Comparison of ENCODE assay signal across 19 cellular contexts in genomic region chr4:119271361-119272085, GRCh38. TPM values are rescaled to one million over a fixed set of nuclear protein-coding genes. Genes with fewer than 3 reads are reported as not detected.
A peak's percentile ranks its signal among the peaks of the same experiment; 100 is the strongest.
DNase-seq lines count a peak whose midpoint lies in the region; ATAC-seq, FAIRE-seq and TF ChIP-seq lines count a peak whose summit lies in the region.
"Had no signal": no experiment of that assay in that cellular context is flagged by ENCODE, and none has a peak within 500 bp of the region (broad histone marks: within the 10 kb centered on the region; RNA-seq: fewer than 3 reads in every experiment).

No MANE protein-coding gene starts in this region.

- no peak overlapping the region for H3K4me3 ChIP-seq in endothelial cell of umbilical vein (replicated peaks in 1 of 3; ENCODE audit: insufficient read depth in 1 of 3, low read depth in 1 of 3, low read length in 3 of 3)
- no peak overlapping the region for H3K4me3 ChIP-seq in SK-N-SH (ENCODE audit: low read depth in 2 of 2, low read length in 1 of 2)
- H3K4me3 ChIP-seq: GM23338 had no signal

- no peak overlapping the region for H3K4me3 Mint-ChIP-seq in activated naive CD4-positive, alpha-beta T cell treated with anti-CD3 and anti-CD28 coated beads, Interleukin-2, amount 50 U/mL, for 24 hours
- H3K4me3 Mint-ChIP-seq in T-helper 17 cell, result no peak overlapping the region
- no peak overlapping the region for H3K4me3 Mint-ChIP-seq in stimulated activated naive B cell treated with anti-CD40 and anti-IgM and Interleukin-4, amounts not matched to agents 10 μg/mL and 1 μg/mL and 100 μg/mL, for 72 hours
- H3K4me3 Mint-ChIP-seq: CD14-positive monocyte; CD8-positive, alpha-beta memory T cell; GM23338 had no signal

- H3K27me3 ChIP-seq in endothelial cell of umbilical vein (ENCODE audit: control insufficient read depth in 2 of 2, insufficient read depth in 2 of 2, low read length in 2 of 2) (no peaks in the 10 kb centered on the region), SK-N-SH (ENCODE audit: insufficient read depth) (no peaks in the 10 kb centered on the region)

- no peaks in the 10 kb centered on the region for H3K9me3 Mint-ChIP-seq in activated naive CD4-positive, alpha-beta T cell treated with anti-CD3 and anti-CD28 coated beads, Interleukin-2, amount 50 U/mL, for 24 hours
- no peaks in the 10 kb centered on the region for H3K9me3 Mint-ChIP-seq in stimulated activated naive B cell treated with anti-CD40 and anti-IgM and Interleukin-4, amounts not matched to agents 10 μg/mL and 1 μg/mL and 100 μg/mL, for 72 hours
- H3K9me3 Mint-ChIP-seq: CD8-positive, alpha-beta memory T cell had no signal

- no peak for TF ChIP-seq EP300 in SK-N-SH (IDR thresholded peaks at IDR 0.05; ENCODE audit: borderline replicate concordance in 1 of 2, low read depth in 1 of 2, low read length in 1 of 2)

- peaks cover under 1% of the 10 kb centered on the region for H3K4me1 Mint-ChIP-seq in activated naive CD4-positive, alpha-beta T cell treated with anti-CD3 and anti-CD28 coated beads, Interleukin-2, amount 50 U/mL, for 24 hours
- peaks cover 3% of the 10 kb centered on the region for H3K4me1 Mint-ChIP-seq in T-helper 17 cell
- peaks cover 0 to 1% of the 10 kb centered on the region in 2 donors for H3K4me1 Mint-ChIP-seq in stimulated activated naive B cell treated with anti-CD40 and anti-IgM and Interleukin-4, amounts not matched to agents 10 μg/mL and 1 μg/mL and 100 μg/mL, for 72 hours
- H3K4me1 Mint-ChIP-seq: CD14-positive monocyte; CD8-positive, alpha-beta memory T cell; GM23338 had no signal

- no TSS peak for BruUV-seq in endothelial cell of umbilical vein (replicated peaks; lab: Mats Ljungman, UMichigan)

- POLR2A ChIA-PET in endothelial cell of umbilical vein (lab: Charles Lee) (no interaction called here), SK-N-SH (lab: Yijun Ruan, JAX) (no interaction called here)

- H3K36me3 Mint-ChIP-seq in activated naive CD4-positive, alpha-beta T cell treated with anti-CD3 and anti-CD28 coated beads, Interleukin-2, amount 50 U/mL, for 24 hours, result peaks cover 16% of the 10 kb centered on the region
- peaks cover 6% of the 10 kb centered on the region for H3K36me3 Mint-ChIP-seq in T-helper 17 cell (ENCODE audit: low read depth)
- peaks cover 10 to 20% of the 10 kb centered on the region in 2 donors for H3K36me3 Mint-ChIP-seq in stimulated activated naive B cell treated with anti-CD40 and anti-IgM and Interleukin-4, amounts not matched to agents 10 μg/mL and 1 μg/mL and 100 μg/mL, for 72 hours
- H3K36me3 Mint-ChIP-seq: CD14-positive monocyte had no signal

- H3K9ac ChIP-seq in endothelial cell of umbilical vein (replicated peaks; ENCODE audit: extremely low read depth, insufficient read depth, low read length) (no peak overlapping the region), SK-N-SH (no peak overlapping the region)

- H3F3A ChIP-seq in SK-N-SH (replicated peaks; ENCODE audit: insufficient read depth), result peaks cover 10% of the 10 kb centered on the region

- intact Hi-C loops in endothelial cell of umbilical vein (cut with micrococcal nuclease), result loop anchor here (10.0 kb wide), 1 partner anchor 1243 kb away; no protein-coding TSS in a partner anchor

- H2AFZ ChIP-seq in endothelial cell of umbilical vein (ENCODE audit: low read depth, low read length), result no peak overlapping the region
- no peak overlapping the region for H2AFZ ChIP-seq in SK-N-SH (ENCODE audit: low read depth)
- H2AFZ ChIP-seq: GM23338 had no signal

- H3K9me2 ChIP-seq in SK-N-SH, result no peaks in the 10 kb centered on the region

- H3K36me3 ChIP-seq in endothelial cell of umbilical vein (ENCODE audit: control insufficient read depth in 2 of 2, extremely low read depth in 1 of 2, insufficient read depth in 2 of 2, low read length in 2 of 2) (peaks cover 3 to 16% of the 10 kb centered on the region in 2 experiments), SK-N-SH (replicated peaks in 1 of 2; ENCODE audit: control insufficient read depth in 1 of 2, insufficient read depth in 2 of 2, low read length in 1 of 2) (peaks cover 41 to 45% of the 10 kb centered on the region in 2 experiments)

- CTCF ChIA-PET in endothelial cell of umbilical vein (lab: Charles Lee), result no interaction called here
- CTCF ChIA-PET in SK-N-SH (lab: Yijun Ruan, JAX), result interaction anchor here (1.3 kb wide), 1 partner anchor 229 kb away, joined by 3 read pairs; no protein-coding TSS in a partner anchor

- no peaks in the 10 kb centered on the region for H3K79me2 ChIP-seq in endothelial cell of umbilical vein (ENCODE audit: control insufficient read depth, insufficient read depth, low read length)
- no peaks in the 10 kb centered on the region for H3K79me2 ChIP-seq in SK-N-SH (ENCODE audit: insufficient read depth)

- TF ChIP-seq POLR2A in endothelial cell of umbilical vein (IDR thresholded peaks at IDR 0.05; ENCODE audit: low read depth, low read length), result no peak

- 87% methylated on average over 6 of the region's 6 CpGs for WGBS in SK-N-SH (ENCODE audit: low lambda C conversion rate)

- ATAC-seq in T-helper 17 cell, result no peak
- ATAC-seq in stimulated activated naive B cell treated with anti-CD40 and anti-IgM and Interleukin-4, amounts not matched to agents 10 μg/mL and 1 μg/mL and 100 μg/mL, for 72 hours (replicated peaks), result no peak
- no peak for ATAC-seq in GM18517 (IDR thresholded peaks at IDR 0.05; ENCODE audit: unreplicated experiment)
- ATAC-seq: GM23338 had no signal

- H3K9me3 ChIP-seq in T-helper 17 cell (ENCODE audit: control insufficient read depth, low read length, poor library complexity, severe bottlenecking) (no peaks in the 10 kb centered on the region), endothelial cell of umbilical vein (replicated peaks; ENCODE audit: control insufficient read depth, insufficient read depth, low read length) (no peaks in the 10 kb centered on the region), SK-N-SH (no peaks in the 10 kb centered on the region)

- FAIRE-seq in endothelial cell of umbilical vein (lab: Jason Lieb, UNC), result peak; percentile 26
- FAIRE-seq: G401.6, GM12891 had no signal

- dilution Hi-C loops in endothelial cell of umbilical vein (cut with MboI; ENCODE audit: extremely low pct_ligation_motif_present, low sequenced_read_pairs), result no loop called here

- TF ChIP-seq RAD21 in SK-N-SH (IDR thresholded peaks at IDR 0.05; ENCODE audit: low read length), result no peak

- H3K27ac Mint-ChIP-seq in activated naive CD4-positive, alpha-beta T cell treated with anti-CD3 and anti-CD28 coated beads, Interleukin-2, amount 50 U/mL, for 24 hours, result peak overlapping the region; percentile 52
- peak overlapping the region; percentile 8 for H3K27ac Mint-ChIP-seq in T-helper 17 cell
- H3K27ac Mint-ChIP-seq in stimulated activated naive B cell treated with anti-CD40 and anti-IgM and Interleukin-4, amounts not matched to agents 10 μg/mL and 1 μg/mL and 100 μg/mL, for 72 hours, result peak overlapping the region; percentile 6
- H3K27ac Mint-ChIP-seq: CD14-positive monocyte, GM23338 had no signal

- no peak for DNase-seq in activated naive CD4-positive, alpha-beta T cell (lab: John Stamatoyannopoulos, UW)
- no peak for DNase-seq in T-helper 17 cell
- DNase-seq in endothelial cell of umbilical vein (ENCODE audit: low read depth, low spot score), result peak; percentile 82
- no peak for DNase-seq in stimulated activated naive B cell treated with anti-CD40 and anti-IgM and Interleukin-4, amounts not matched to agents 10 μg/mL and 1 μg/mL and 100 μg/mL, for 72 hours
- no peak for DNase-seq in SK-N-SH
- DNase-seq in amygdala (lab: John Stamatoyannopoulos, UW), result no peak
- DNase-seq: CD8-positive, alpha-beta memory T cell; DMS 273 treated with DMSO at 0.1 percent for 48 hours; DMS79; H7 had no signal

- H4K20me1 ChIP-seq in endothelial cell of umbilical vein (replicated peaks; ENCODE audit: control insufficient read depth, extremely low read depth, insufficient read depth, low read length), result no peaks in the 10 kb centered on the region
- H4K20me1 ChIP-seq in SK-N-SH (ENCODE audit: insufficient read depth), result no peaks in the 10 kb centered on the region

- no peaks in the 10 kb centered on the region for H3K9me1 ChIP-seq in endothelial cell of umbilical vein (replicated peaks; ENCODE audit: control insufficient read depth, extremely low read depth, insufficient read depth, low read length)

- peak overlapping the region; percentile 38 for H3K27ac ChIP-seq in endothelial cell of umbilical vein (ENCODE audit: insufficient read depth, low read depth, low read length)
- H3K27ac ChIP-seq in SK-N-SH (ENCODE audit: low read depth in 2 of 2, low read length in 1 of 2), result no peak overlapping the region
- H3K27ac ChIP-seq: 22Rv1 had no signal

- H3K4me2 ChIP-seq in endothelial cell of umbilical vein (ENCODE audit: insufficient read depth, low read length), result peak overlapping the region; percentile 42
- H3K4me2 ChIP-seq in SK-N-SH, result no peak overlapping the region
- H3K4me2 ChIP-seq: GM23338 had no signal

- no peak for TF ChIP-seq CTCF in endothelial cell of umbilical vein (IDR thresholded peaks at IDR 0.05; ENCODE audit: extremely low read depth in 1 of 2, insufficient read depth in 1 of 2, low read depth in 1 of 2, low read length in 2 of 2)
- TF ChIP-seq CTCF in SK-N-SH (IDR thresholded peaks at IDR 0.05), result no peak

- H3K27me3 Mint-ChIP-seq in activated naive CD4-positive, alpha-beta T cell treated with anti-CD3 and anti-CD28 coated beads, Interleukin-2, amount 50 U/mL, for 24 hours, result no peaks in the 10 kb centered on the region
- no peaks in the 10 kb centered on the region for H3K27me3 Mint-ChIP-seq in T-helper 17 cell
- H3K27me3 Mint-ChIP-seq in stimulated activated naive B cell treated with anti-CD40 and anti-IgM and Interleukin-4, amounts not matched to agents 10 μg/mL and 1 μg/mL and 100 μg/mL, for 72 hours, result no peaks in the 10 kb centered on the region
- H3K27me3 Mint-ChIP-seq: CD8-positive, alpha-beta memory T cell had no signal

- H3K4me1 ChIP-seq in endothelial cell of umbilical vein (ENCODE audit: control insufficient read depth, extremely low read depth, insufficient read depth, low read length) (peaks cover 13% of the 10 kb centered on the region), SK-N-SH (ENCODE audit: control insufficient read depth in 1 of 2, insufficient read depth in 2 of 2, low read depth in 1 of 2, low read length in 1 of 2) (peaks cover 0 to 2% of the 10 kb centered on the region in 2 experiments; a peak in 1 of 4 replicates)

RNA-seq across cellular contexts. Expression of gene FABP2, which starts 50.4 kb away (rescaled TPM):
- total RNA-seq in T-helper 17 cell (not detected), endothelial cell of umbilical vein (not detected in 2 replicates)
- polyA plus RNA-seq in endothelial cell of umbilical vein (not detected in 2 replicates), SK-N-SH (2012; rRNA removed) (not detected in 2 replicates)
- not detected in 2 replicates for polyA plus RNA-seq in endothelial cell of umbilical vein (2011; cell fraction: cytosol; rRNA removed)
- not detected in 2 replicates for polyA plus RNA-seq in endothelial cell of umbilical vein (2011; cell fraction: nucleus; rRNA removed)
- polyA plus RNA-seq in endothelial cell of umbilical vein (2012), result not detected in 2 replicates
- polyA minus RNA-seq in endothelial cell of umbilical vein, result not detected in 2 replicates
- polyA minus RNA-seq in endothelial cell of umbilical vein (2011; cell fraction: cytosol; rRNA and poly(A)+ RNA removed), result not detected
- polyA minus RNA-seq in endothelial cell of umbilical vein (2011; cell fraction: nucleus; rRNA and poly(A)+ RNA removed), result not detected in 2 replicates
- 0.01 TPM in 1 of 2 replicates, not detected in the other for polyA plus RNA-seq in SK-N-SH (2012; cell fraction: cytosol; rRNA removed)
- not detected in 2 replicates for polyA plus RNA-seq in SK-N-SH (2012; cell fraction: nucleus; rRNA removed)
- total RNA-seq: A673; CD8-positive, alpha-beta memory T cell; GM23338; H7 had no signal
- polyA plus RNA-seq: BJ; CD14-positive monocyte; CD8-positive, alpha-beta memory T cell; GM23338 had no signal

RNA-seq across cellular contexts. Expression of gene USP53, which starts 59.0 kb away (rescaled TPM):
- total RNA-seq in T-helper 17 cell (10 to 100 TPM; 22.4 to 22.9 TPM), endothelial cell of umbilical vein (22.8 and 28.3 TPM in 2 replicates)
- polyA plus RNA-seq in endothelial cell of umbilical vein (5.9 and 7.8 TPM in 2 replicates), SK-N-SH (2012; rRNA removed) (8.1 and 14.9 TPM in 2 replicates)
- 7.4 and 8.2 TPM in 2 replicates for polyA plus RNA-seq in endothelial cell of umbilical vein (2011; cell fraction: cytosol; rRNA removed)
- 42.5 and 49.0 TPM in 2 replicates for polyA plus RNA-seq in endothelial cell of umbilical vein (2011; cell fraction: nucleus; rRNA removed)
- 27.7 and 32.3 TPM in 2 replicates for polyA plus RNA-seq in endothelial cell of umbilical vein (2012)
- 21.1 and 23.8 TPM in 2 replicates for polyA minus RNA-seq in endothelial cell of umbilical vein
- polyA minus RNA-seq in endothelial cell of umbilical vein (2011; cell fraction: cytosol; rRNA and poly(A)+ RNA removed), result 13.9 TPM
- 43.4 and 65.4 TPM in 2 replicates for polyA minus RNA-seq in endothelial cell of umbilical vein (2011; cell fraction: nucleus; rRNA and poly(A)+ RNA removed)
- 11.9 and 14.9 TPM in 2 replicates for polyA plus RNA-seq in SK-N-SH (2012; cell fraction: cytosol; rRNA removed)
- 14.0 and 32.6 TPM in 2 replicates for polyA plus RNA-seq in SK-N-SH (2012; cell fraction: nucleus; rRNA removed)
